Comparison of ENCODE assay signal across 23 cellular contexts in genomic region chr4:75845992-75846391, GRCh38. TPM values are rescaled to one million over a fixed set of nuclear protein-coding genes. Genes with fewer than 3 reads are reported as not detected.
"Had no signal": no experiment of that assay in that cellular context is flagged by ENCODE, and none has a peak within 500 bp of the region (broad histone marks: within the 10 kb centered on the region; RNA-seq: fewer than 3 reads in every experiment).

No MANE protein-coding gene starts in this region.

- DNase-seq: activated CD4-positive, alpha-beta memory T cell treated with anti-CD3 and anti-CD28 coated beads, Interleukin-2, amount 10 ng/mL, durations not matched to agents 7 days and 5 days; activated CD4-positive, alpha-beta T cell treated with anti-CD3 and anti-CD28 coated beads for 4 hours; activated naive CD4-positive, alpha-beta T cell; activated naive CD8-positive, alpha-beta T cell treated with anti-CD3 and anti-CD28 coated beads, Interleukin-2, amount 10 ng/mL, durations not matched to agents 7 days and 5 days; anterior cingulate cortex; effector memory CD8-positive, alpha-beta T cell; islet precursor cell; left ventricle myocardium inferior; natural killer cell; right cardiac atrium; stimulated activated CD4-positive, alpha-beta T cell treated with anti-CD3 and anti-CD28 coated beads, Interleukin-15, amount 100 ng/mL, for 24 hours; stimulated activated CD4-positive, alpha-beta T cell treated with anti-CD3 and anti-CD28 coated beads, Interleukin-4, amount 100 ng/mL, for 1 hour; stimulated activated naive CD4-positive, alpha-beta T cell; T-helper 2 cell; trophoblast cell had no signal

- H3K27me3 ChIP-seq: gastroesophageal sphincter had no signal

- H3K4me3 ChIP-seq: gastroesophageal sphincter, left ventricle myocardium inferior, skin epidermis had no signal

- H3K9me3 ChIP-seq: gastroesophageal sphincter, left ventricle myocardium inferior had no signal

- ATAC-seq: effector memory CD8-positive, alpha-beta T cell; gastroesophageal sphincter; natural killer cell; right cardiac atrium; WTC11 had no signal

- H3K27ac ChIP-seq: gastroesophageal sphincter, left ventricle myocardium inferior, skin epidermis had no signal

- H3K36me3 ChIP-seq: gastroesophageal sphincter, left ventricle myocardium inferior had no signal

RNA-seq across cellular contexts. Expression of gene PPEF2, which starts 56.3 kb away (rescaled TPM):
- total RNA-seq: bronchial epithelial cell, cerebellum, fibroblast of lung, gastroesophageal sphincter, left ventricle myocardium inferior, mucosa of gallbladder, posterior vena cava, right cardiac atrium, WTC11 had no signal
- polyA plus RNA-seq: fibroblast of lung, right cardiac atrium had no signal
